Comparison of ENCODE assay signal across 35 cellular contexts in genomic region chr11:93480756-93481155, GRCh38.
"Had no signal": no experiment of that assay in that cellular context is flagged by ENCODE, and none has a peak within 500 bp of the region (broad histone marks: within the 10 kb centered on the region; RNA-seq: fewer than 3 reads in every experiment).

No MANE protein-coding gene starts in this region.

- H3K27ac Mint-ChIP-seq: activated CD4-positive, alpha-beta memory T cell treated with anti-CD3 and anti-CD28 coated beads for 36 hours; activated CD4-positive, alpha-beta T cell treated with anti-CD3 and anti-CD28 coated beads for 36 hours; activated CD4-positive, alpha-beta T cell treated with anti-CD3 and anti-CD28 coated beads, Interleukin-2, amount 10 ng/mL, durations not matched to agents 24 days and 14 days; activated CD8-positive, alpha-beta memory T cell treated with anti-CD3 and anti-CD28 coated beads, Interleukin-2, amount 10 ng/mL, durations not matched to agents 7 days and 5 days; activated CD8-positive, alpha-beta T cell treated with anti-CD3 and anti-CD28 coated beads, Interleukin-2, amount 10 ng/mL, durations not matched to agents 7 days and 5 days; activated naive CD4-positive, alpha-beta T cell treated with anti-CD3 and anti-CD28 coated beads for 36 hours; activated naive CD4-positive, alpha-beta T cell treated with anti-CD3 and anti-CD28 coated beads, Interleukin-2, amount 50 U/mL, for 24 hours; activated naive CD8-positive, alpha-beta T cell treated with anti-CD3 and anti-CD28 coated beads for 36 hours; activated naive CD8-positive, alpha-beta T cell treated with anti-CD3 and anti-CD28 coated beads, Interleukin-2, amount 50 U/mL, for 24 hours; activated T-helper 1 cell treated with anti-CD3 and anti-CD28 coated beads, Interleukin-12 subunit alpha, Interleukin-12 subunit beta, Interleukin-2, Interleukin-4 antibody, amounts not matched to agents 30 ng/mL and 10 ng/mL and 1 ng/mL, durations not matched to agents 14 hours and 24 hours and 36 hours; activated T-helper 2 cell treated with anti-CD3 and anti-CD28 coated beads, Interferon-gamma antibody, Interleukin-2, Interleukin-4, amounts not matched to agents 10 μg/mL and 5 μg/mL and 100 μg/mL, durations not matched to agents 14 hours and 24 hours and 36 hours; T-helper 17 cell; T-helper 2 cell treated with Interferon-gamma antibody and Interleukin-4, amounts not matched to agents 5 μg/mL and 100 μg/mL, for 36 hours had no signal

- H3K36me3 ChIP-seq: adrenal gland, cardiac muscle cell, colonic mucosa had no signal

- H3K4me3 Mint-ChIP-seq: activated CD4-positive, alpha-beta memory T cell treated with anti-CD3 and anti-CD28 coated beads for 36 hours; activated CD4-positive, alpha-beta T cell treated with anti-CD3 and anti-CD28 coated beads for 36 hours; activated CD4-positive, alpha-beta T cell treated with anti-CD3 and anti-CD28 coated beads, Interleukin-2, amount 10 ng/mL, durations not matched to agents 24 days and 14 days; activated CD8-positive, alpha-beta memory T cell treated with anti-CD3 and anti-CD28 coated beads, Interleukin-2, amount 10 ng/mL, durations not matched to agents 7 days and 5 days; activated CD8-positive, alpha-beta T cell treated with anti-CD3 and anti-CD28 coated beads, Interleukin-2, amount 10 ng/mL, durations not matched to agents 7 days and 5 days; activated naive CD4-positive, alpha-beta T cell treated with anti-CD3 and anti-CD28 coated beads for 36 hours; activated naive CD4-positive, alpha-beta T cell treated with anti-CD3 and anti-CD28 coated beads, Interleukin-2, amount 50 U/mL, for 24 hours; activated naive CD8-positive, alpha-beta T cell treated with anti-CD3 and anti-CD28 coated beads for 36 hours; activated naive CD8-positive, alpha-beta T cell treated with anti-CD3 and anti-CD28 coated beads, Interleukin-2, amount 50 U/mL, for 24 hours; activated T-helper 1 cell treated with anti-CD3 and anti-CD28 coated beads, Interleukin-12 subunit alpha, Interleukin-12 subunit beta, Interleukin-2, Interleukin-4 antibody, amounts not matched to agents 30 ng/mL and 10 ng/mL and 1 ng/mL, durations not matched to agents 14 hours and 24 hours and 36 hours; T-helper 17 cell; T-helper 2 cell treated with Interferon-gamma antibody and Interleukin-4, amounts not matched to agents 5 μg/mL and 100 μg/mL, for 36 hours had no signal

- FAIRE-seq: endometrium, endothelial cell of umbilical vein had no signal

- H3K4me3 ChIP-seq: adrenal gland, body of pancreas, cardiac muscle cell, colonic mucosa, gastroesophageal sphincter had no signal

- H3K9me3 Mint-ChIP-seq: activated CD4-positive, alpha-beta memory T cell treated with anti-CD3 and anti-CD28 coated beads for 36 hours; activated CD4-positive, alpha-beta T cell treated with anti-CD3 and anti-CD28 coated beads, Interleukin-2, amount 10 ng/mL, durations not matched to agents 24 days and 14 days; activated naive CD4-positive, alpha-beta T cell treated with anti-CD3 and anti-CD28 coated beads for 36 hours; activated naive CD4-positive, alpha-beta T cell treated with anti-CD3 and anti-CD28 coated beads, Interleukin-2, amount 50 U/mL, for 24 hours; activated naive CD8-positive, alpha-beta T cell treated with anti-CD3 and anti-CD28 coated beads for 36 hours; activated naive CD8-positive, alpha-beta T cell treated with anti-CD3 and anti-CD28 coated beads, Interleukin-2, amount 50 U/mL, for 24 hours; activated T-helper 1 cell treated with anti-CD3 and anti-CD28 coated beads, Interleukin-12 subunit alpha, Interleukin-12 subunit beta, Interleukin-2, Interleukin-4 antibody, amounts not matched to agents 30 ng/mL and 10 ng/mL and 1 ng/mL, durations not matched to agents 14 hours and 24 hours and 36 hours; activated T-helper 2 cell treated with anti-CD3 and anti-CD28 coated beads, Interferon-gamma antibody, Interleukin-2, Interleukin-4, amounts not matched to agents 10 μg/mL and 5 μg/mL and 100 μg/mL, durations not matched to agents 14 hours and 24 hours and 36 hours; T-helper 2 cell treated with Interferon-gamma antibody and Interleukin-4, amounts not matched to agents 5 μg/mL and 100 μg/mL, for 36 hours had no signal

- H3K27ac ChIP-seq: adrenal gland, body of pancreas, cardiac muscle cell, gastroesophageal sphincter had no signal

- H3K36me3 Mint-ChIP-seq: activated naive CD4-positive, alpha-beta T cell treated with anti-CD3 and anti-CD28 coated beads, Interleukin-2, amount 50 U/mL, for 24 hours; activated naive CD8-positive, alpha-beta T cell treated with anti-CD3 and anti-CD28 coated beads for 36 hours had no signal

- H3K27me3 ChIP-seq: adrenal gland, body of pancreas, cardiac muscle cell, colonic mucosa, esophagus squamous epithelium, gastroesophageal sphincter had no signal

- DNase-seq: activated CD4-positive, alpha-beta memory T cell treated with anti-CD3 and anti-CD28 coated beads for 36 hours; activated CD4-positive, alpha-beta T cell treated with anti-CD3 and anti-CD28 coated beads for 36 hours; activated CD4-positive, alpha-beta T cell treated with anti-CD3 and anti-CD28 coated beads, Interleukin-2, amount 10 ng/mL, durations not matched to agents 24 days and 14 days; activated CD4-positive, CD25-positive, alpha-beta regulatory T cell; activated CD4-positive, CD25-positive, alpha-beta regulatory T cell treated with anti-CD3 and anti-CD28 coated beads, Interleukin-2, amount 50 U/mL, for 72 hours; activated CD8-positive, alpha-beta memory T cell treated with anti-CD3 and anti-CD28 coated beads, Interleukin-2, amount 10 ng/mL, durations not matched to agents 7 days and 5 days; activated CD8-positive, alpha-beta memory T cell treated with anti-CD3 and anti-CD28 coated beads, Interleukin-2, amount 50 U/mL, for 4 hours; activated CD8-positive, alpha-beta T cell treated with anti-CD3 and anti-CD28 coated beads, Interleukin-2, amount 10 ng/mL, durations not matched to agents 7 days and 5 days; activated effector memory CD4-positive, alpha-beta T cell treated with anti-CD3 and anti-CD28 coated beads, Interleukin-2, amount 50 U/mL, for 16 hours; activated naive CD4-positive, alpha-beta T cell treated with anti-CD3 and anti-CD28 coated beads for 36 hours; activated naive CD8-positive, alpha-beta T cell treated with anti-CD3 and anti-CD28 coated beads for 36 hours; activated naive CD8-positive, alpha-beta T cell treated with anti-CD3 and anti-CD28 coated beads, Interleukin-2, amount 50 U/mL, for 24 hours; activated T-cell treated with anti-CD3 and anti-CD28 coated beads, Interleukin-2, amount 50 U/mL, for 1 hour; activated T-cell treated with anti-CD3 and anti-CD28 coated beads, Interleukin-2, amount 50 U/mL, for 48 hours; adrenal gland; amygdala; aorta; body of pancreas; central memory CD4-positive, alpha-beta T cell; cerebellar nuclear complex; effector CD8-positive, alpha-beta T cell; esophagus squamous epithelium; foreskin melanocyte; T-helper 1 cell; T-helper 17 cell; T1000 had no signal

- H3K4me1 Mint-ChIP-seq: activated CD4-positive, alpha-beta T cell treated with anti-CD3 and anti-CD28 coated beads for 36 hours; activated CD8-positive, alpha-beta memory T cell treated with anti-CD3 and anti-CD28 coated beads, Interleukin-2, amount 10 ng/mL, durations not matched to agents 7 days and 5 days; activated naive CD4-positive, alpha-beta T cell treated with anti-CD3 and anti-CD28 coated beads, Interleukin-2, amount 50 U/mL, for 24 hours; activated naive CD8-positive, alpha-beta T cell treated with anti-CD3 and anti-CD28 coated beads for 36 hours; activated naive CD8-positive, alpha-beta T cell treated with anti-CD3 and anti-CD28 coated beads, Interleukin-2, amount 50 U/mL, for 24 hours had no signal

- H3K27me3 Mint-ChIP-seq: activated CD4-positive, alpha-beta memory T cell treated with anti-CD3 and anti-CD28 coated beads for 36 hours; activated CD4-positive, alpha-beta T cell treated with anti-CD3 and anti-CD28 coated beads for 36 hours; activated CD4-positive, alpha-beta T cell treated with anti-CD3 and anti-CD28 coated beads, Interleukin-2, amount 10 ng/mL, durations not matched to agents 24 days and 14 days; activated CD8-positive, alpha-beta memory T cell treated with anti-CD3 and anti-CD28 coated beads, Interleukin-2, amount 10 ng/mL, durations not matched to agents 7 days and 5 days; activated naive CD4-positive, alpha-beta T cell treated with anti-CD3 and anti-CD28 coated beads, Interleukin-2, amount 50 U/mL, for 24 hours; activated naive CD8-positive, alpha-beta T cell treated with anti-CD3 and anti-CD28 coated beads for 36 hours; activated naive CD8-positive, alpha-beta T cell treated with anti-CD3 and anti-CD28 coated beads, Interleukin-2, amount 50 U/mL, for 24 hours; T-helper 17 cell had no signal

- H3K9me3 ChIP-seq: adrenal gland, body of pancreas, colonic mucosa, esophagus squamous epithelium, gastroesophageal sphincter had no signal

- H3K4me1 ChIP-seq: adrenal gland had no signal
